ENCODE assay signal across 9 cellular contexts in genomic region chr2:113507394-113508140, GRCh38. TPM values are rescaled to one million over a fixed set of nuclear protein-coding genes. Genes with fewer than 3 reads are reported as not detected.
"Had no signal": no experiment of that assay in that cellular context is flagged by ENCODE, and none has a peak within 500 bp of the region (broad histone marks: within the 10 kb centered on the region; RNA-seq: fewer than 3 reads in every experiment).

No MANE protein-coding gene starts in this region.

RNA-seq across cellular contexts. Expression of gene FOXD4L1, which starts 9.1 kb away (rescaled TPM):
- total RNA-seq: lower leg skin, right atrium auricular region, skeletal muscle tissue, smooth muscle cell, urinary bladder, vagina had no signal
- polyA plus RNA-seq: immature natural killer cell; naive thymus-derived CD4-positive, alpha-beta T cell; ovary; smooth muscle cell had no signal
